In the genomic region with DNA sequence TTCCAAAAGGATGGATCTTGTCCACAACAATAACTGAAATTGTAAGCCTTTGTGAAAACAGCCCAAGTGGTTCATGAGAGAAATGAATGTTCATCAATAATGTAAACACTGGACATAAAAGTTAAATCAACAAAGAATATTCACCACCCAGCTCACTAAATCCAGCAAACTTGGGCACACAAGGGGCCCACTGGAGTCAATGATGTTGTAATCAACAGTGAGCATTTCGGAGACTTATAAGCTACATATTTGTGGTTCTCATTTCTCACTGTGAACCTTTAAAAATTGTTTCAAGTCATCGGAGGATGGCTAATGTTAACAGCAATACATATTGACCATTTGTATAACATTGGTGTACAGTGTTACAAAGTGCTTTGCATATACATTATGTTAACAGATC, we compare ENCODE assay signal across 1 cellular context.
A peak's percentile ranks its signal among the peaks of the same experiment; 100 is the strongest.
TF ChIP-seq lines count a peak whose summit lies in the region.

No MANE protein-coding gene starts in this region.

TF ChIP-seq in IMR-90, 13 proteins besides CTCF, POLR2A, EP300 and RAD21:
- no peak for TF ChIP-seq SMC3 (IDR thresholded peaks at IDR 0.05; ENCODE audit: low read depth, low read length)
- TF ChIP-seq MXI1 (IDR thresholded peaks at IDR 0.05; ENCODE audit: borderline replicate concordance, low read depth, low read length) = no peak
- TF ChIP-seq MAZ (IDR thresholded peaks at IDR 0.05; ENCODE audit: borderline replicate concordance, low read depth, low read length) = no peak
- TF ChIP-seq BHLHE40 (IDR thresholded peaks at IDR 0.05; ENCODE audit: low read depth, low read length) = no peak
- no peak for TF ChIP-seq MAFK (IDR thresholded peaks at IDR 0.05; ENCODE audit: low read depth, low read length)
- peak; percentile 65 for TF ChIP-seq CEBPB (IDR thresholded peaks at IDR 0.05; ENCODE audit: low read depth, low read length)
